In the genomic region with DNA sequence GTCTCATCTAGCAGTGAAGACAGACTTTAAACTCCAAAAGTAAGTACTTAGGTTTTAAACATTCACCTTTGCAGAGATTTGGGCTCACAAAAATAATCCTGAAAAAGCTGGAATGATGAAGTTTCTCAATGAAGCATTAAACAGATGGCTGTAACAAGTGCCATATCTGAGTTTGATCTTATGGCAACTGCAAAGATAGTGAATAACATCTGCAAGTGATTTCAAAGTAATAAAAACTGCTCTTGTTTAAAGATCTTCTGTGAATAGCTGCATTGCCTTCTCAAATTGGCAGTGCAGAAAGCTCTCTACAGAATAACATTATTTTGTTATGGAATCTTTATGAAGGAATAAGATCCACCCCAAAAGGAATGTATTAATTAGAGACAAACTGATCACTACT, we compare ENCODE assay signal across 9 cellular contexts.
"Had no signal": no experiment of that assay in that cellular context is flagged by ENCODE, and none has a peak within 500 bp of the region (broad histone marks: within the 10 kb centered on the region; RNA-seq: fewer than 3 reads in every experiment).

No MANE protein-coding gene starts in this region.

- H3K27me3 Mint-ChIP-seq: IgD-negative memory B cell had no signal

- DNase-seq: GM23248, GOT3, H7, HFFc6 had no signal

- H3K27ac Mint-ChIP-seq: HFFc6 had no signal

- H3K4me3 ChIP-seq: GM23248, HAP-1 had no signal

- H3K4me3 Mint-ChIP-seq: HFFc6, IgD-negative memory B cell had no signal

- H3K9ac ChIP-seq: GM23248 had no signal

- H3K27ac ChIP-seq: GM23248, HL-60 had no signal

- H2AFZ ChIP-seq: GM23248 had no signal

- H3K36me3 Mint-ChIP-seq: IgD-negative memory B cell had no signal

- ATAC-seq: HCT116, HepG2 had no signal

- H3K36me3 ChIP-seq: HAP-1 had no signal

- H3K4me1 Mint-ChIP-seq: IgD-negative memory B cell had no signal
